Comparison of ENCODE assay signal across 8 cellular contexts in the genomic region with DNA sequence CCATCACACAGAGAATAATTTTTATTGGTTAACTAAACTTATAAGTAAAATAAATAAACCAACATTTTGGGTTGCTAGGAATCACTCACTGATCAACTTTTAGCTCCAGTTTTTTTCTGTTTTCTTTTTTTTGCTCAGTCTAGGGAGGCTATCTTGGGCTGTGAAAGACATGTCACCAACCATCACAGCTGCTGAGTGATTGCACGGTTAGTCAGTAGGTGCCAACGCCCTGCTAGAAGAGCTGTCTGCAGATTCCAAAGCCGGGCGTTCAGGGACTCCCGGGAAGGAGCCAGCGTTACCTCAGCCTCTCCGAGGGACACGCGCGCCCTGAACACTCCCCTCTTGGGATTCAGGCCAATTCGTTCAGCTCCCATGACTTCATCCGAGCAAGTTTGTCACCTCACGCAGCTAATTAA. TPM values are rescaled to one million over a fixed set of nuclear protein-coding genes. Genes with fewer than 3 reads are reported as not detected.
DNase-seq lines count a peak whose midpoint lies in the region; ATAC-seq, FAIRE-seq and TF ChIP-seq lines count a peak whose summit lies in the region.

No MANE protein-coding gene starts in this region.

- H3K27me3 Mint-ChIP-seq in stimulated activated naive B cell treated with anti-CD40 and anti-IgM and Interleukin-4, amounts not matched to agents 10 μg/mL and 1 μg/mL and 100 μg/mL, for 72 hours = no peaks in the 10 kb centered on the region

- H3K27ac Mint-ChIP-seq in stimulated activated naive B cell treated with anti-CD40 and anti-IgM and Interleukin-4, amounts not matched to agents 10 μg/mL and 1 μg/mL and 100 μg/mL, for 72 hours = peak overlapping the region; percentile 100

- peaks cover 24 to 29% of the 10 kb centered on the region in 2 donors for H3K4me1 Mint-ChIP-seq in stimulated activated naive B cell treated with anti-CD40 and anti-IgM and Interleukin-4, amounts not matched to agents 10 μg/mL and 1 μg/mL and 100 μg/mL, for 72 hours

- H3K4me2 ChIP-seq in BLaER1 (peak overlapping the region; percentile 87), keratinocyte (ENCODE audit: control insufficient read depth, extremely low read depth, insufficient read depth, low read depth, low read length) (peak overlapping the region; percentile 71)

- in situ Hi-C loops in brain microvascular endothelial cell (cut with HindIII; ENCODE audit: low pct_ligation_motif_present, low sequenced_read_pairs) = no loop called here

- H2AFZ ChIP-seq in keratinocyte (ENCODE audit: control insufficient read depth, low read length) = peak overlapping the region; percentile 92

- peak overlapping the region; percentile 95 to 96 for H3K4me3 Mint-ChIP-seq in stimulated activated naive B cell treated with anti-CD40 and anti-IgM and Interleukin-4, amounts not matched to agents 10 μg/mL and 1 μg/mL and 100 μg/mL, for 72 hours

- peak; percentile 25 for ATAC-seq in GM18867 (IDR thresholded peaks at IDR 0.05; ENCODE audit: unreplicated experiment)
- ATAC-seq in HG03060 (IDR thresholded peaks at IDR 0.05; ENCODE audit: low read depth, unreplicated experiment) = peak; percentile 13
- ATAC-seq in stimulated activated naive B cell treated with anti-CD40 and anti-IgM and Interleukin-4, amounts not matched to agents 10 μg/mL and 1 μg/mL and 100 μg/mL, for 72 hours (replicated peaks) = peak; percentile 31 to 33

- no peak for FAIRE-seq in keratinocyte (lab: Jason Lieb, UNC)

- H3K9ac ChIP-seq in BLaER1 (peak overlapping the region; percentile 89), NT2/D1 (ENCODE audit: insufficient read length, low read depth) (peak overlapping the region; percentile 89), keratinocyte (ENCODE audit: control insufficient read depth, extremely low read depth, insufficient read depth, low read length) (peak overlapping the region; percentile 98)

- no peak for DNase-seq in NT2/D1 (ENCODE audit: low read depth, low spot score)
- DNase-seq in brain microvascular endothelial cell = peak; percentile 80
- DNase-seq in keratinocyte (ENCODE audit: low read depth, low spot score) = no peak
- DNase-seq in stimulated activated naive B cell treated with anti-CD40 and anti-IgM and Interleukin-4, amounts not matched to agents 10 μg/mL and 1 μg/mL and 100 μg/mL, for 72 hours = no peak
- DNase-seq in GM10266 (ENCODE audit: extremely low spot score) = no peak

- dilution Hi-C loops in keratinocyte (cut with MboI; ENCODE audit: extremely low pct_ligation_motif_present, low sequenced_read_pairs) = no loop called here

- H3K4me1 ChIP-seq in BLaER1 (peaks cover 35% of the 10 kb centered on the region), NT2/D1 (ENCODE audit: insufficient read depth, insufficient read length) (no peaks in the 10 kb centered on the region), keratinocyte (ENCODE audit: control insufficient read depth, extremely low read depth, insufficient read depth, low read length) (peaks cover 28% of the 10 kb centered on the region)

- H4K20me1 ChIP-seq in BLaER1 = peaks cover 22% of the 10 kb centered on the region
- no peaks in the 10 kb centered on the region for H4K20me1 ChIP-seq in keratinocyte (ENCODE audit: control insufficient read depth, extremely low read depth, insufficient read depth, low read length)

- H3K27me3 ChIP-seq in BLaER1 (no peaks in the 10 kb centered on the region), NT2/D1 (ENCODE audit: insufficient read depth, insufficient read length) (no peaks in the 10 kb centered on the region), brain microvascular endothelial cell (replicated peaks) (no peaks in the 10 kb centered on the region), keratinocyte (ENCODE audit: control insufficient read depth, extremely low read depth, insufficient read depth, low read length) (no peaks in the 10 kb centered on the region)

- peaks cover 8% of the 10 kb centered on the region for H3K36me3 ChIP-seq in BLaER1
- H3K36me3 ChIP-seq in NT2/D1 (ENCODE audit: insufficient read depth, insufficient read length, low read length) = peaks cover 17% of the 10 kb centered on the region
- no peaks in the 10 kb centered on the region for H3K36me3 ChIP-seq in brain microvascular endothelial cell (replicated peaks)
- H3K36me3 ChIP-seq in keratinocyte (ENCODE audit: control insufficient read depth in 2 of 2, extremely low read depth in 1 of 2, insufficient read depth in 2 of 2, low read length in 2 of 2) = peaks cover 0 to 3% of the 10 kb centered on the region in 2 experiments

- peak overlapping the region; percentile 96 for H3K27ac ChIP-seq in BLaER1
- H3K27ac ChIP-seq in brain microvascular endothelial cell = peak overlapping the region; percentile 100
- H3K27ac ChIP-seq in keratinocyte (ENCODE audit: control insufficient read depth, insufficient read depth, low read length) = peak overlapping the region; percentile 100

- H3K4me3 ChIP-seq in BLaER1 = peak overlapping the region; percentile 85
- H3K4me3 ChIP-seq in NT2/D1 (ENCODE audit: insufficient read length, low read depth) = peak overlapping the region; percentile 99
- peak overlapping the region; percentile 96 for H3K4me3 ChIP-seq in brain microvascular endothelial cell (ENCODE audit: low read depth, low read length)
- H3K4me3 ChIP-seq in keratinocyte (ENCODE audit: control insufficient read depth in 2 of 3, extremely low read depth in 1 of 3, insufficient read depth in 2 of 3, low read depth in 1 of 3, low read length in 3 of 3) = peak overlapping the region; percentile 80 to 100 (median 81)

- H3K36me3 Mint-ChIP-seq in stimulated activated naive B cell treated with anti-CD40 and anti-IgM and Interleukin-4, amounts not matched to agents 10 μg/mL and 1 μg/mL and 100 μg/mL, for 72 hours = peaks cover 31 to 39% of the 10 kb centered on the region in 2 donors

- TF ChIP-seq CTCF in brain microvascular endothelial cell (IDR thresholded peaks at IDR 0.05; ENCODE audit: low read depth, low read length, missing control alignments) = no peak
- no peak for TF ChIP-seq CTCF in keratinocyte (optimal IDR thresholded peaks at IDR 0.05 in 1 of 3, IDR thresholded peaks at IDR 0.05 in 1 of 3, conservative IDR thresholded peaks at IDR 0.05 in 1 of 3; ENCODE audit: extremely low read depth in 1 of 3, insufficient read depth in 2 of 3, low read length in 3 of 3)
- TF ChIP-seq CTCF in GM10266 (IDR thresholded peaks at IDR 0.05; ENCODE audit: control insufficient read depth, insufficient read depth, low read depth, missing control alignments) = no peak

- no peaks in the 10 kb centered on the region for H3K9me1 ChIP-seq in keratinocyte (ENCODE audit: control insufficient read depth, extremely low read depth, insufficient read depth, low read length)

- peaks cover 4% of the 10 kb centered on the region in 2 donors for H3K9me3 Mint-ChIP-seq in stimulated activated naive B cell treated with anti-CD40 and anti-IgM and Interleukin-4, amounts not matched to agents 10 μg/mL and 1 μg/mL and 100 μg/mL, for 72 hours

- H3K79me2 ChIP-seq in keratinocyte (ENCODE audit: control insufficient read depth, insufficient read depth, low read length) = peaks cover 60% of the 10 kb centered on the region

- H3K9me3 ChIP-seq in BLaER1 (peaks cover 9% of the 10 kb centered on the region), NT2/D1 (ENCODE audit: insufficient read depth, low read length) (peaks cover 11% of the 10 kb centered on the region; the same call in 1 of the 2 replicates), keratinocyte (ENCODE audit: control insufficient read depth, low read depth, low read length) (no peaks in the 10 kb centered on the region)

RNA-seq across cellular contexts. Expression of gene STAM, which starts 0.6 kb away (rescaled TPM):
- 27.8 to 34.9 TPM (median 34.1 TPM) in 3 replicates for polyA plus RNA-seq in keratinocyte
- 36.7 TPM for polyA plus RNA-seq in keratinocyte (2011; ENCODE audit: low read depth)
- polyA plus RNA-seq in keratinocyte (2011; cell fraction: cytosol; rRNA removed) = 24.0 and 44.3 TPM in 2 replicates
- polyA plus RNA-seq in keratinocyte (2011; cell fraction: nucleus; rRNA removed) = 43.4 and 54.3 TPM in 2 replicates
- polyA plus RNA-seq in keratinocyte (2012; ENCODE audit: low replicate concordance) = 19.3 and 20.4 TPM in 2 replicates
- polyA minus RNA-seq in keratinocyte = 26.8 to 43.6 TPM (median 37.0 TPM) in 3 replicates
- 16.7 TPM for polyA minus RNA-seq in keratinocyte (2011; cell fraction: cytosol; rRNA and poly(A)+ RNA removed)
- polyA minus RNA-seq in keratinocyte (2011; cell fraction: nucleus; rRNA and poly(A)+ RNA removed) = 43.8 and 66.2 TPM in 2 replicates

RNA-seq across cellular contexts. Expression of gene HACD1, which starts 26.2 kb away (rescaled TPM):
- polyA plus RNA-seq in keratinocyte = 17.7 to 46.3 TPM (median 32.5 TPM) in 3 replicates
- 3.7 TPM for polyA plus RNA-seq in keratinocyte (2011; ENCODE audit: low read depth)
- 22.8 and 42.5 TPM in 2 replicates for polyA plus RNA-seq in keratinocyte (2011; cell fraction: cytosol; rRNA removed)
- 24.7 and 34.6 TPM in 2 replicates for polyA plus RNA-seq in keratinocyte (2011; cell fraction: nucleus; rRNA removed)
- polyA plus RNA-seq in keratinocyte (2012; ENCODE audit: low replicate concordance) = 16.4 and 25.5 TPM in 2 replicates
- polyA minus RNA-seq in keratinocyte = 9.1 to 20.9 TPM (median 13.2 TPM) in 3 replicates
- polyA minus RNA-seq in keratinocyte (2011; cell fraction: cytosol; rRNA and poly(A)+ RNA removed) = 22.3 TPM
- 5.4 and 11.2 TPM in 2 replicates for polyA minus RNA-seq in keratinocyte (2011; cell fraction: nucleus; rRNA and poly(A)+ RNA removed)
